ENCODE assay signal across 22 cellular contexts in the genomic region with DNA sequence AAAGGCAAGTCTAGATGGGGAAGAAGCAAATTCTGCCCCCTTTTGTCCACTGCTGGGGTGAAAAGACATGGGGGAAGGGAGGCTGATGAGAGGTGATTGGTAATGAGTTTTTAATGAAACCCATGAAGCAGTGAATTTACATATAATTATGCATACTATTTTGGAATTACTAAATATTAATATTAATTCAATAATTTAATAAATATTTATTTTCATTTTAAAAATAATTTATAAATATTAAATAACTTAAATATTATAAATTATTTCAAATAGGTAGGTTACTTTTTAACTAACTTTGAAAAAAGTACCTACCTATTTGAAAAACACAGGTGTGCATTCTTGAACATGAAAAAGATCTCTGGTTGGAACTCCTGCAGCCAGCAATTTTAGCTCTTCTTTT.
"Had no signal": no experiment of that assay in that cellular context is flagged by ENCODE, and none has a peak within 500 bp of the region (broad histone marks: within the 10 kb centered on the region; RNA-seq: fewer than 3 reads in every experiment).

No MANE protein-coding gene starts in this region.

- H3K9me3 Mint-ChIP-seq: effector memory CD8-positive, alpha-beta T cell; nephron progenitor cell; stimulated activated effector memory CD8-positive, alpha-beta T cell treated with anti-CD3 and anti-CD28 coated beads, Interleukin-12 subunit alpha, Interleukin-12 subunit beta, amount 100 ng/mL, for 72 hours; type B pancreatic cell had no signal

- H3K27me3 Mint-ChIP-seq: effector memory CD8-positive, alpha-beta T cell; naive thymus-derived CD8-positive, alpha-beta T cell; type B pancreatic cell had no signal

- H3K4me3 Mint-ChIP-seq: effector memory CD8-positive, alpha-beta T cell; naive thymus-derived CD8-positive, alpha-beta T cell; nephron progenitor cell; stimulated activated effector memory CD8-positive, alpha-beta T cell treated with anti-CD3 and anti-CD28 coated beads, Interleukin-12 subunit alpha, Interleukin-12 subunit beta, amount 100 ng/mL, for 72 hours; type B pancreatic cell had no signal

- H3K4me1 Mint-ChIP-seq: nephron progenitor cell; stimulated activated effector memory CD8-positive, alpha-beta T cell treated with anti-CD3 and anti-CD28 coated beads, Interleukin-12 subunit alpha, Interleukin-12 subunit beta, amount 100 ng/mL, for 72 hours had no signal

- ATAC-seq: effector memory CD8-positive, alpha-beta T cell; esophagus mucosa; gastroesophageal sphincter; heart left ventricle; left cardiac atrium; left lung; naive thymus-derived CD8-positive, alpha-beta T cell; psoas muscle; right cardiac atrium had no signal

- H3K36me3 Mint-ChIP-seq: stimulated activated effector memory CD8-positive, alpha-beta T cell treated with anti-CD3 and anti-CD28 coated beads, Interleukin-12 subunit alpha, Interleukin-12 subunit beta, amount 100 ng/mL, for 72 hours; type B pancreatic cell had no signal

- H3K27ac Mint-ChIP-seq: effector memory CD8-positive, alpha-beta T cell; naive thymus-derived CD8-positive, alpha-beta T cell; nephron progenitor cell; stimulated activated effector memory CD8-positive, alpha-beta T cell treated with anti-CD3 and anti-CD28 coated beads, Interleukin-12 subunit alpha, Interleukin-12 subunit beta, amount 100 ng/mL, for 72 hours; type B pancreatic cell had no signal

- DNase-seq: cortex of kidney; effector memory CD8-positive, alpha-beta T cell; heart left ventricle; left cardiac atrium; left lung; mesendoderm; naive thymus-derived CD8-positive, alpha-beta T cell; nephron progenitor cell; nucleus accumbens; posterior cingulate gyrus; psoas muscle; right cardiac atrium; sigmoid colon; stimulated activated CD4-positive, alpha-beta T cell treated with anti-CD3 and anti-CD28 coated beads, Interleukin-2, amount 100 ng/mL, for 24 hours; stimulated activated CD4-positive, alpha-beta T cell treated with anti-CD3 and anti-CD28 coated beads, Interleukin-4, amount 100 ng/mL, for 24 hours; stimulated activated naive CD4-positive, alpha-beta T cell treated with Interleukin-2 at 50 U/mL for 16 hours; stomach; thyroid gland had no signal
